ENCODE assay signal across 8 cellular contexts in genomic region chr11:42524534-42525227, GRCh38.
A peak's percentile ranks its signal among the peaks of the same experiment; 100 is the strongest.
DNase-seq lines count a peak whose midpoint lies in the region; ATAC-seq, FAIRE-seq and TF ChIP-seq lines count a peak whose summit lies in the region.

No MANE protein-coding gene starts in this region.

- H3K27ac ChIP-seq in OCI-LY1 (ENCODE audit: low read depth, low read length, poor library complexity, severe bottlenecking) (no peak overlapping the region), HepG2 (ENCODE audit: extremely low read length, insufficient read depth, low read length) (no peak overlapping the region)

- no TSS peak for BruUV-seq in HepG2 (replicated peaks; lab: Mats Ljungman, UMichigan)

- TF ChIP-seq CTCF in OCI-LY1 (IDR thresholded peaks at IDR 0.05; ENCODE audit: low read length): peak; percentile 73
- TF ChIP-seq CTCF in chondrocyte (IDR thresholded peaks at IDR 0.05): peak; percentile 83
- peak; percentile 86 for TF ChIP-seq CTCF in HepG2 (CRISPR knock-in tag; IDR thresholded peaks at IDR 0.05)

- TF ChIP-seq EP300 in HepG2 (IDR thresholded peaks at IDR 0.05; ENCODE audit: low read depth in 2 of 2, low read length in 2 of 2): no peak
- TF ChIP-seq EP300 in HepG2 (CRISPR knock-in tag; IDR thresholded peaks at IDR 0.05; ENCODE audit: borderline replicate concordance): no peak

- H3K9me3 ChIP-seq in OCI-LY1 (ENCODE audit: low read length): no peaks in the 10 kb centered on the region
- no peaks in the 10 kb centered on the region for H3K9me3 ChIP-seq in HepG2 (ENCODE audit: low read length)

- in situ Hi-C loops in HepG2 (cut with HindIII; ENCODE audit: extremely low pct_ligation_motif_present, low pct_unique_long_range_greater_than_20kb): loop anchor here (5.0 kb wide), 1 partner anchor 1062 kb away; no protein-coding TSS in a partner anchor

- H3K4me3 ChIP-seq in OCI-LY1 (ENCODE audit: low read depth, low read length, poor library complexity, severe bottlenecking) (no peak overlapping the region), HepG2 (replicated peaks in 1 of 3; ENCODE audit: insufficient read depth in 1 of 3, low read depth in 2 of 3, low read length in 3 of 3) (no peak overlapping the region)

- no peaks in the 10 kb centered on the region for H3K36me3 Mint-ChIP-seq in activated CD4-positive, alpha-beta T cell treated with anti-CD3 and anti-CD28 coated beads, Interleukin-2, amount 10 ng/mL, durations not matched to agents 7 days and 5 days (ENCODE audit: low read depth)
- H3K36me3 Mint-ChIP-seq in chondrocyte (ENCODE audit: low read depth): no peaks in the 10 kb centered on the region

- no peaks in the 10 kb centered on the region for H3K9me2 ChIP-seq in OCI-LY1 (ENCODE audit: low read depth, low read length)

- H3F3A ChIP-seq in OCI-LY1 (ENCODE audit: insufficient read depth, low read length): no peaks in the 10 kb centered on the region

- FAIRE-seq in HepG2 (lab: Jason Lieb, UNC): peak; percentile 57

- H3K4me2 ChIP-seq in OCI-LY1 (ENCODE audit: low read length) (no peak overlapping the region), HepG2 (ENCODE audit: low read depth, low read length) (no peak overlapping the region)

- intact Hi-C loops in HepG2 (cut with micrococcal nuclease; ENCODE audit: unreplicated experiment): no loop called here

- H3K4me1 ChIP-seq in OCI-LY1 (ENCODE audit: insufficient read depth, low read length, severe bottlenecking) (no peaks in the 10 kb centered on the region), HepG2 (ENCODE audit: insufficient read depth, low read length) (no peaks in the 10 kb centered on the region)

- peak; percentile 38 for DNase-seq in activated CD4-positive, alpha-beta T cell treated with anti-CD3 and anti-CD28 coated beads, Interleukin-2, amount 10 ng/mL, durations not matched to agents 7 days and 5 days
- DNase-seq in activated CD4-positive, alpha-beta T cell treated with anti-CD3 and anti-CD28 coated beads for 1 hour: no peak
- DNase-seq in HT1080 (ENCODE audit: low read depth): peak; percentile 52
- DNase-seq in chondrocyte (ENCODE audit: low spot score): no peak
- DNase-seq in HepG2 (ENCODE audit: low spot score): peak; percentile 41
- DNase-seq in amniotic stem cell (lab: John Stamatoyannopoulos, UW): no peak

- TF ChIP-seq POLR2A in HepG2 (IDR thresholded peaks at IDR 0.05; ENCODE audit: insufficient read depth in 1 of 2, low read depth in 2 of 2, low read length in 2 of 2): no peak

- no peaks in the 10 kb centered on the region for H3K36me3 ChIP-seq in OCI-LY1 (ENCODE audit: insufficient read depth, low read length)
- no peaks in the 10 kb centered on the region for H3K36me3 ChIP-seq in HepG2 (replicated peaks in 1 of 2; ENCODE audit: control insufficient read depth in 1 of 2, insufficient read depth in 2 of 2, low read length in 2 of 2)

- H3K79me2 ChIP-seq in OCI-LY1 (ENCODE audit: insufficient read depth, low read length) (no peaks in the 10 kb centered on the region), HepG2 (ENCODE audit: insufficient read depth, low read length) (no peaks in the 10 kb centered on the region)

- H3K27me3 ChIP-seq in OCI-LY1 (ENCODE audit: insufficient read depth, low read length) (no peaks in the 10 kb centered on the region), HepG2 (ENCODE audit: control insufficient read depth in 1 of 2, insufficient read depth in 2 of 2, low read length in 2 of 2) (no peaks in the 10 kb centered on the region)

- H2AFZ ChIP-seq in OCI-LY1 (ENCODE audit: low read length) (no peak overlapping the region), HepG2 (ENCODE audit: low read length) (no peak overlapping the region)

- POLR2A ChIA-PET in activated CD4-positive, alpha-beta T cell treated with anti-CD3 and anti-CD28 coated beads, Interleukin-2, amount 10 ng/mL, durations not matched to agents 7 days and 5 days (lab: Charles Lee): no interaction called here
- POLR2A ChIA-PET in HepG2 (lab: Yijun Ruan, JAX): no interaction called here

- no peaks in the 10 kb centered on the region for H3K4me1 Mint-ChIP-seq in activated CD4-positive, alpha-beta T cell treated with anti-CD3 and anti-CD28 coated beads, Interleukin-2, amount 10 ng/mL, durations not matched to agents 7 days and 5 days
- no peaks in the 10 kb centered on the region for H3K4me1 Mint-ChIP-seq in chondrocyte (ENCODE audit: low read depth)

- H3K9ac ChIP-seq in OCI-LY1 (ENCODE audit: low read length) (no peak overlapping the region), HepG2 (ENCODE audit: insufficient read depth, low read depth, low read length) (no peak overlapping the region)

- CTCF ChIA-PET in activated CD4-positive, alpha-beta T cell treated with anti-CD3 and anti-CD28 coated beads, Interleukin-2, amount 10 ng/mL, durations not matched to agents 7 days and 5 days (lab: Charles Lee): interaction anchor here (0.8 kb wide), 1 partner anchor 37 kb away, joined by 3 read pairs; no protein-coding TSS in a partner anchor
- CTCF ChIA-PET in HepG2 (lab: Yijun Ruan, JAX; ENCODE audit: low intra/inter-chr PET ratio, low total read pairs): interaction anchor here (1.2 to 2.4 kb wide), 2 partner anchors 1063 to 1705 kb away, joined by 3 to 29 read pairs; no protein-coding TSS in a partner anchor

- no peak overlapping the region for H3K27ac Mint-ChIP-seq in activated CD4-positive, alpha-beta T cell treated with anti-CD3 and anti-CD28 coated beads, Interleukin-2, amount 10 ng/mL, durations not matched to agents 7 days and 5 days
- no peak overlapping the region for H3K27ac Mint-ChIP-seq in chondrocyte (ENCODE audit: unreplicated experiment)

- H3K27me3 Mint-ChIP-seq in activated CD4-positive, alpha-beta T cell treated with anti-CD3 and anti-CD28 coated beads, Interleukin-2, amount 10 ng/mL, durations not matched to agents 7 days and 5 days: no peaks in the 10 kb centered on the region
- peaks cover 8% of the 10 kb centered on the region for H3K27me3 Mint-ChIP-seq in chondrocyte (ENCODE audit: low read depth)

- no peaks in the 10 kb centered on the region for H4K20me1 ChIP-seq in OCI-LY1 (ENCODE audit: insufficient read depth, low read length)
- H4K20me1 ChIP-seq in HepG2 (ENCODE audit: insufficient read depth, low read length): no peaks in the 10 kb centered on the region

- H3K9me3 Mint-ChIP-seq in activated CD4-positive, alpha-beta T cell treated with anti-CD3 and anti-CD28 coated beads, Interleukin-2, amount 10 ng/mL, durations not matched to agents 7 days and 5 days: no peaks in the 10 kb centered on the region
- H3K9me3 Mint-ChIP-seq in chondrocyte (ENCODE audit: low read depth): no peaks in the 10 kb centered on the region

- TF ChIP-seq RAD21 in HepG2 (CRISPR knock-in tag; IDR thresholded peaks at IDR 0.05): peak; percentile 57

- ATAC-seq in GM21723 (IDR thresholded peaks at IDR 0.05; ENCODE audit: unreplicated experiment) (peak; percentile 96), HepG2 (peak; percentile 97)

- WGBS in HepG2 (ENCODE audit: low lambda C conversion rate): 0% methylated on average over 6 of the region's 7 CpGs

- H3K4me3 Mint-ChIP-seq in activated CD4-positive, alpha-beta T cell treated with anti-CD3 and anti-CD28 coated beads, Interleukin-2, amount 10 ng/mL, durations not matched to agents 7 days and 5 days: no peak overlapping the region
- H3K4me3 Mint-ChIP-seq in chondrocyte (ENCODE audit: unreplicated experiment): no peak overlapping the region

TF ChIP-seq in HepG2, 621 proteins besides CTCF, POLR2A, EP300 and RAD21:
- TF ChIP-seq GABPA (IDR thresholded peaks at IDR 0.05; ENCODE audit: low read depth, low read length) (no peak), GABPA (CRISPR knock-in tag; IDR thresholded peaks at IDR 0.05; ENCODE audit: low read depth) (no peak), RARG (CRISPR knock-in tag; IDR thresholded peaks at IDR 0.05; ENCODE audit: low read depth) (no peak), ZNF552 (CRISPR knock-in tag; IDR thresholded peaks at IDR 0.05; ENCODE audit: borderline replicate concordance) (no peak), TAF15 (IDR thresholded peaks at IDR 0.05; ENCODE audit: low read depth, low read length, poor library complexity, severe bottlenecking) (no peak), STAG1 (CRISPR knock-in tag; IDR thresholded peaks at IDR 0.05) (peak; percentile 89), ZFP1 (CRISPR knock-in tag; IDR thresholded peaks at IDR 0.05) (no peak), ZNF335 (CRISPR knock-in tag; IDR thresholded peaks at IDR 0.05) (no peak), SMC3 (IDR thresholded peaks at IDR 0.05; ENCODE audit: low read length) (peak; percentile 57; the same call in 1 of the 2 replicates), ZBTB8A (CRISPR knock-in tag; IDR thresholded peaks at IDR 0.05; ENCODE audit: borderline replicate concordance, low read depth) (no peak)

Comparison
In these comparisons a context has a peak if more than half of its experiments do, and no peak if none do; other contexts are left out.
1. DNase-seq: peak in activated CD4-positive, alpha-beta T cell treated with anti-CD3 and anti-CD28 coated beads, Interleukin-2, amount 10 ng/mL, durations not matched to agents 7 days and 5 days (single experiment), HT1080 (single experiment) and HepG2 (single experiment); none in activated CD4-positive, alpha-beta T cell treated with anti-CD3 and anti-CD28 coated beads for 1 hour (single experiment), chondrocyte (single experiment) and amniotic stem cell (single experiment).
2. Peak in every context shown above with its lines, with median percentiles within 50 percentile points of each other: CTCF ChIP-seq.